2 cellular contexts compared by ENCODE assay signal in genomic region chr16:58511933-58512815, GRCh38.
A peak's percentile ranks its signal among the peaks of the same experiment; 100 is the strongest.
TF ChIP-seq lines count a peak whose summit lies in the region.

No MANE protein-coding gene starts in this region.

TF ChIP-seq in HCT116, 20 proteins besides CTCF, POLR2A, EP300 and RAD21:
- peak; percentile 41 for TF ChIP-seq YY1 (IDR thresholded peaks at IDR 0.05; ENCODE audit: extremely low read depth, insufficient replicate concordance, low read depth, low read length)
- no peak for TF ChIP-seq ZFX (IDR thresholded peaks at IDR 0.05)
- TF ChIP-seq MAX (IDR thresholded peaks at IDR 0.05): peak; percentile 28; the same call in 1 of the 2 replicates

TF ChIP-seq in HepG2, 621 proteins besides CTCF, POLR2A, EP300 and RAD21 (continues in another document):
- TF ChIP-seq ZNF678 (CRISPR knock-in tag; IDR thresholded peaks at IDR 0.05) (no peak), KDM3A (CRISPR knock-in tag; IDR thresholded peaks at IDR 0.05; ENCODE audit: low read depth) (no peak), HIVEP1 (CRISPR knock-in tag; IDR thresholded peaks at IDR 0.05) (no peak), ZFY (CRISPR knock-in tag; IDR thresholded peaks at IDR 0.05) (peak; percentile 43; the same call in 1 of the 2 replicates), ZNF883 (CRISPR knock-in tag; IDR thresholded peaks at IDR 0.05; ENCODE audit: not compliant biosample characterization) (peak; percentile 50), SETDB1 (CRISPR knock-in tag; IDR thresholded peaks at IDR 0.05; ENCODE audit: borderline replicate concordance) (no peak), ZNF331 (CRISPR knock-in tag; IDR thresholded peaks at IDR 0.05) (peak; percentile 70), DNMT1 (CRISPR knock-in tag; IDR thresholded peaks at IDR 0.05) (no peak), THAP8 (CRISPR knock-in tag; IDR thresholded peaks at IDR 0.05; ENCODE audit: borderline replicate concordance) (no peak), TFDP2 (CRISPR knock-in tag; IDR thresholded peaks at IDR 0.05) (no peak), SCMH1 (CRISPR knock-in tag; IDR thresholded peaks at IDR 0.05; ENCODE audit: borderline replicate concordance) (no peak), CAMTA2 (CRISPR knock-in tag; IDR thresholded peaks at IDR 0.05; ENCODE audit: borderline replicate concordance) (no peak), RARG (CRISPR knock-in tag; IDR thresholded peaks at IDR 0.05; ENCODE audit: low read depth) (no peak), SATB2 (CRISPR knock-in tag; IDR thresholded peaks at IDR 0.05) (no peak), ZNF431 (CRISPR knock-in tag; IDR thresholded peaks at IDR 0.05; ENCODE audit: borderline replicate concordance, low read depth) (no peak), SIN3A (IDR thresholded peaks at IDR 0.05; ENCODE audit: borderline replicate concordance, low read depth, low read length) (no peak), ZNF441 (CRISPR knock-in tag; IDR thresholded peaks at IDR 0.05; ENCODE audit: borderline replicate concordance) (no peak), ZNF292 (CRISPR knock-in tag; IDR thresholded peaks at IDR 0.05; ENCODE audit: borderline replicate concordance, low read depth) (no peak), ZBTB38 (CRISPR knock-in tag; IDR thresholded peaks at IDR 0.05) (no peak), BHLHE40 (IDR thresholded peaks at IDR 0.05; ENCODE audit: low read length) (peak; percentile 37), HOXA5 (CRISPR knock-in tag; IDR thresholded peaks at IDR 0.05) (0 out of 2 replicates have a peak, but pooled peaks have one; percentile 47), KLF16 (CRISPR knock-in tag; IDR thresholded peaks at IDR 0.05) (no peak), ZFP1 (CRISPR knock-in tag; IDR thresholded peaks at IDR 0.05) (no peak), PATZ1 (CRISPR knock-in tag; IDR thresholded peaks at IDR 0.05) (0 out of 2 replicates have a peak, but pooled peaks have one; percentile 29), ZSCAN30 (CRISPR knock-in tag; IDR thresholded peaks at IDR 0.05) (no peak), USF2 (IDR thresholded peaks at IDR 0.05; ENCODE audit: low read depth, low read length) (no peak), USF2 (CRISPR knock-in tag; IDR thresholded peaks at IDR 0.05; ENCODE audit: borderline replicate concordance) (peak; percentile 26; the same call in 1 of the 2 replicates), ZNF687 (CRISPR knock-in tag; IDR thresholded peaks at IDR 0.05) (peak; percentile 67), ELF3 (CRISPR knock-in tag; IDR thresholded peaks at IDR 0.05) (no peak), HDAC6 (IDR thresholded peaks at IDR 0.05; ENCODE audit: low read depth, low read length) (no peak), ZBTB33 (CRISPR knock-in tag; IDR thresholded peaks at IDR 0.05) (no peak), ZNF550 (CRISPR knock-in tag; IDR thresholded peaks at IDR 0.05; ENCODE audit: borderline replicate concordance) (no peak), FUBP1 (CRISPR knock-in tag; IDR thresholded peaks at IDR 0.05; ENCODE audit: borderline replicate concordance) (no peak), NFAT5 (CRISPR knock-in tag; IDR thresholded peaks at IDR 0.05) (no peak), ZFP90 (CRISPR knock-in tag; IDR thresholded peaks at IDR 0.05; ENCODE audit: borderline replicate concordance) (no peak), ZNF362 (CRISPR knock-in tag; IDR thresholded peaks at IDR 0.05; ENCODE audit: borderline replicate concordance) (no peak), ATM (IDR thresholded peaks at IDR 0.05; ENCODE audit: borderline replicate concordance) (no peak), RFX5 (IDR thresholded peaks at IDR 0.05; ENCODE audit: low read depth, low read length) (no peak), U2AF1 (optimal IDR thresholded peaks at IDR 0.05; ENCODE audit: low read depth, low read length) (no peak), TAF1 (CRISPR knock-in tag; IDR thresholded peaks at IDR 0.05) (no peak)
